ENCODE assay signal across 8 cellular contexts in the genomic region with DNA sequence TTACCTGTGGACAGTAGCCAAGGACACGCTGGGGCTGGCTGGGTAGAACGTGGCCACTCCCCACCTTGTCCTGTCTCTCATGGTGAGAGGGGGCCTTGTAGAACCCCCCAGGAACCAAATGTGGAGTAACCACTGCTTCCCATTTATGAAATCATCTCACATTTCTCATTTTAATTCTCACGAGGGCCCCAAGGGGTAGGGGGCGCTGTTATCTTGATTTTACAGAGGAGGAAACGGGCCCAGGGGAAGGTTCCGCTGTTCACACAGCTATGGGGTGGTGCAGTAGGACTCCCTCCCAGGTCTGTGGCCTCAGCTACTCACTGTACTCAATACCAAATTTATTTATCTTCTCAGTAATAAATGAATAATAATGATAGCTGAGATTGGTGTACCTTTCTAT. TPM values are rescaled to one million over a fixed set of nuclear protein-coding genes. Genes with fewer than 3 reads are reported as not detected.
DNase-seq lines count a peak whose midpoint lies in the region; ATAC-seq and TF ChIP-seq lines count a peak whose summit lies in the region.

No MANE protein-coding gene starts in this region.

- peaks cover 6% of the 10 kb centered on the region for H3K4me1 Mint-ChIP-seq in progenitor cell of endocrine pancreas (ENCODE audit: low read depth)

- peak; percentile 67 to 78 (median 72) for ATAC-seq in right lobe of liver
- no peak for ATAC-seq in HG03378 (IDR thresholded peaks at IDR 0.05; ENCODE audit: unreplicated experiment)

- TF ChIP-seq CTCF in right lobe of liver (IDR thresholded peaks at IDR 0.05) (peak in 3 of 4 donors; percentile 39 to 50 (median 46)), progenitor cell of endocrine pancreas (IDR thresholded peaks at IDR 0.05; ENCODE audit: unreplicated experiment) (no peak)

- WGBS in right lobe of liver (ENCODE audit: insufficient coverage, low coverage, low lambda C conversion rate, missing lambda C conversion rate): 5% methylated on average over 4 of the region's 6 CpGs

- no peaks in the 10 kb centered on the region for H3K36me3 ChIP-seq in right lobe of liver

- H3K36me3 Mint-ChIP-seq in progenitor cell of endocrine pancreas (ENCODE audit: insufficient read depth): no peaks in the 10 kb centered on the region

- H3K4me3 ChIP-seq in right lobe of liver: no peak overlapping the region

- no peak for TF ChIP-seq POLR2A in right lobe of liver (IDR thresholded peaks at IDR 0.05)

- no peaks in the 10 kb centered on the region for H3K9me3 Mint-ChIP-seq in progenitor cell of endocrine pancreas (ENCODE audit: low read depth)

- H3K27me3 ChIP-seq in right lobe of liver: no peaks in the 10 kb centered on the region

- H3K27me3 Mint-ChIP-seq in progenitor cell of endocrine pancreas: no peaks in the 10 kb centered on the region

- H3K27ac Mint-ChIP-seq in progenitor cell of endocrine pancreas: no peak overlapping the region

- peaks cover 0 to 7% (median 0%) of the 10 kb centered on the region in 4 donors for H3K4me1 ChIP-seq in right lobe of liver

- H3K27ac ChIP-seq in right lobe of liver: no peak overlapping the region

- DNase-seq in SIG-M5 treated with dmso at 0.1 percent for 504 hours (lab: John Stamatoyannopoulos, UW; ENCODE audit: unreplicated experiment): peak; percentile 70
- DNase-seq in SIG-M5 (lab: John Stamatoyannopoulos, UW): no peak
- peak; percentile 64 for DNase-seq in T-helper 9 cell
- peak; percentile 16 for DNase-seq in amniotic epithelial cell (ENCODE audit: low read depth)
- DNase-seq in right lobe of liver: peak in 2 of 3 donors; percentile 54 to 64
- DNase-seq in stimulated activated CD8-positive, alpha-beta memory T cell treated with anti-CD3 and anti-CD28 coated beads, Interleukin-7, amount 100 ng/mL, for 4 hours (ENCODE audit: low read depth in 2 of 2): peak; percentile 49 to 59
- DNase-seq in progenitor cell of endocrine pancreas (ENCODE audit: low spot score, unreplicated experiment): no peak

- H3K4me3 Mint-ChIP-seq in progenitor cell of endocrine pancreas (ENCODE audit: low read depth): no peak overlapping the region

- intact Hi-C loops in right lobe of liver (cut with DNase I): no loop called here

- H3K9me3 ChIP-seq in right lobe of liver: no peaks in the 10 kb centered on the region

RNA-seq across cellular contexts. Expression of a gene that starts 5.5 kb away (rescaled TPM):
- 1 to 10 TPM in 1 of 6 experiments, under 1 TPM in 3, not detected in 2; 0.14 to 1.1 (median 0.49) TPM for total RNA-seq in right lobe of liver
- 18.5 and 19.0 TPM in 2 replicates for total RNA-seq in progenitor cell of endocrine pancreas

RNA-seq across cellular contexts. Expression of a gene that starts 19.5 kb away (rescaled TPM):
- total RNA-seq in right lobe of liver (1 to 10 TPM; 5.5 to 8.7 (median 7.1) TPM), progenitor cell of endocrine pancreas (17.0 and 17.3 TPM in 2 replicates)

RNA-seq across cellular contexts. Expression of a gene that starts 25.9 kb away (rescaled TPM):
- total RNA-seq in right lobe of liver (10 to 100 TPM in 5 of 6 experiments, 1 to 10 TPM in 1; 10.0 to 17.6 (median 11.8) TPM), progenitor cell of endocrine pancreas (34.8 and 37.2 TPM in 2 replicates)

Comparison
In these comparisons a context has a peak if more than half of its experiments do, and no peak if none do; other contexts are left out.
1. DNase-seq: peak in SIG-M5 treated with dmso at 0.1 percent for 504 hours (single experiment), T-helper 9 cell (single experiment), amniotic epithelial cell (single experiment), right lobe of liver (2 of 3) and stimulated activated CD8-positive, alpha-beta memory T cell treated with anti-CD3 and anti-CD28 coated beads, Interleukin-7, amount 100 ng/mL, for 4 hours (2 of 2); none in SIG-M5 (single experiment) and progenitor cell of endocrine pancreas (single experiment).